8 cellular contexts compared by ENCODE assay signal in the genomic region with DNA sequence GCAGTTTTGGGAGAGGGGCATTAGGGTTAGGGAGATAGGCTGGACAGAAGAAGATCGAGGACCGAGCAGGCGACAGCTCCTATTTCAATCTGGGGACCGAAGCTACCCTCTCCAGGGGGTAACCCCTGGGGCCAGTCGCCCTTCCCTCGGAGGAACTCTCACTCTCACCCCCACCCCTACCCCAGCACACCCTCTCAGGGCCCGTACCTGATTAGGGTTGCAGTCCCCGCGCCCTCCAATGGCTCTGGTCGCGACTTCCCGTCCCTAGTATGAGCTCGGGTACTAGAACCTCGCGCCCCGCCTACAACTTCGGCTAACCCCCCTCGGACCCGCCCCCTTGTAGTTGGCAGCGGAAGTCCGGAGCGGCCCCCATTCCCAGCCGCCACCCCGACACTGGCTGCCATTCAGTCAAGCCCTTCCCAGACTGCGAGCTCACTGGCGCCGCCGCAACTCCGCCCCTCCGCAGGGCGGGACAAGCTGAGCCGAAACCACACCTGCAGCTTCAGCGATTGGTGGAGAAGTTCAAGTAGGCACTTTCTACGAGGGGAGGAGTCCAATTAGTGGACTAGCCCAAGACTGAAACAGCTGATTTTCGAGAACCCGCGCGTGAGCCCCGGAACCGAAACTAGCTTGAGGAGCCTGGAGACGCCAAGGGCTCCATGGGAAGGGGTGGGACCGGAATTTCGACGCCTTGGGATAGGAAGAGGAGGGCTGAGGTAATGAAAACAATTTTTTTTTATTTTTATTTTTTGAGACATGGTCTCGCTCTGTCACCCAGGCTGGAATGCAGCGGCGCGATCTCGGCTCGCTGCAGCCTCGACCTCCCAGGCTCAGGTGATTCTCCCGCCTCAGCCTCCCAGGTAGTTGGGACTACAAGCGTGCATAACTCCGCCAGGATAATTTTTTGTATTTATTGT. TPM values are rescaled to one million over a fixed set of nuclear protein-coding genes. Genes with fewer than 3 reads are reported as not detected.
DNase-seq lines count a peak whose midpoint lies in the region; ATAC-seq and TF ChIP-seq lines count a peak whose summit lies in the region.

TSS of gene STAT2 (minus strand) at position 257 of the 917 bp plus-strand sequence. CDS start 3,536 bp downstream, outside the sequence.

- H4K20me1 ChIP-seq in mammary epithelial cell (ENCODE audit: insufficient read depth, low read length), result no peaks in the 10 kb centered on the region

- WGBS in mammary epithelial cell (ENCODE audit: low coverage, missing lambda C conversion rate), result 0% methylated on average over 11 of the region's 54 CpGs

- H2AFZ ChIP-seq in mammary epithelial cell (ENCODE audit: low read depth, low read length), result peak within 1 kb of the TSS; percentile 71

- CTCF ChIA-PET in mammary epithelial cell (lab: Charles Lee; ENCODE audit: low non-redundant PET), result interaction anchor here (0.6 to 0.7 kb wide), 4 partner anchors 21 to 443 kb away, joined by 3 to 6 read pairs (median 4); partner anchors contain the start of gene IL23A

- H3K9me3 ChIP-seq in WERI-Rb-1 (ENCODE audit: severe bottlenecking), result no peaks in the 10 kb centered on the region
- H3K9me3 ChIP-seq in mammary epithelial cell (replicated peaks; ENCODE audit: insufficient read depth, low read length), result no peaks in the 10 kb centered on the region
- no peaks in the 10 kb centered on the region for H3K9me3 ChIP-seq in iPS-18c (ENCODE audit: control insufficient read depth, insufficient read depth, low read length)
- H3K9me3 ChIP-seq in skeletal muscle tissue (ENCODE audit: control insufficient read depth in 3 of 3, low read length in 3 of 3), result no peaks in the 10 kb centered on the region

- dilution Hi-C loops in mammary epithelial cell (cut with HindIII; ENCODE audit: low sequenced_read_pairs), result loop anchor here (5.0 kb wide), 2 partner anchors 43 to 47 kb away; partner anchors contain the start of gene CNPY2

- peak within 1 kb of the TSS; percentile 68 for H3K27ac ChIP-seq in WERI-Rb-1
- H3K27ac ChIP-seq in mammary epithelial cell (ENCODE audit: insufficient read depth, low read depth, low read length), result peak within 1 kb of the TSS; percentile 95
- peak within 1 kb of the TSS; percentile 90 for H3K27ac ChIP-seq in skeletal muscle tissue (ENCODE audit: low read depth, low read length)

- H3K9ac ChIP-seq in mammary epithelial cell (ENCODE audit: insufficient read depth, low read length), result peak within 1 kb of the TSS; percentile 97
- peak within 1 kb of the TSS; percentile 92 to 93 (median 93) for H3K9ac ChIP-seq in skeletal muscle tissue (ENCODE audit: low read depth in 1 of 3, low read length in 3 of 3)

- in situ Hi-C loops in ACHN (cut with HindIII; ENCODE audit: low pct_ligation_motif_present, low pct_unique_long_range_greater_than_20kb, low sequenced_read_pairs), result no loop called here
- in situ Hi-C loops in mammary epithelial cell (cut with MboI; ENCODE audit: low sequenced_read_pairs in 2 of 2), result loop anchor here in 1 of 2 donors (10.0 kb wide), 1 partner anchor 105 kb away; the partner anchor contains the start of gene SPRYD4

- H3K4me2 ChIP-seq in mammary epithelial cell (ENCODE audit: insufficient read depth, low read depth, low read length), result peak within 1 kb of the TSS; percentile 87

- H3K4me1 ChIP-seq in mammary epithelial cell (ENCODE audit: insufficient read depth, low read length) (peaks cover 12% of the 10 kb centered on the region), skeletal muscle tissue (ENCODE audit: control insufficient read depth in 3 of 3, insufficient read depth in 3 of 3, low read length in 3 of 3) (peaks cover 8 to 16% (median 11%) of the 10 kb centered on the region in 3 donors)

- H3K36me3 ChIP-seq in WERI-Rb-1 (peaks cover 8% of the 10 kb centered on the region; the same call in 1 of the 2 replicates), mammary epithelial cell (ENCODE audit: insufficient read depth, low read length) (peaks cover 2% of the 10 kb centered on the region), skeletal muscle tissue (ENCODE audit: control insufficient read depth in 3 of 3, insufficient read depth in 3 of 3, low read length in 3 of 3) (peaks cover 13 to 15% (median 13%) of the 10 kb centered on the region in 3 donors)

- H3K4me3 ChIP-seq in WERI-Rb-1 (ENCODE audit: low read depth, low read length) (peak within 1 kb of the TSS; percentile 66), mammary epithelial cell (replicated peaks in 1 of 3; ENCODE audit: insufficient read depth in 1 of 3, low read depth in 2 of 3, low read length in 3 of 3) (peak within 1 kb of the TSS; percentile 71 to 85 (median 83)), iPS-18c (ENCODE audit: insufficient read depth, low read depth, low read length) (peak within 1 kb of the TSS; percentile 73), skeletal muscle tissue (ENCODE audit: low read length in 3 of 3) (peak within 1 kb of the TSS; percentile 91 to 96 (median 95))

- TF ChIP-seq CTCF in WERI-Rb-1 (IDR thresholded peaks at IDR 0.05; ENCODE audit: low read depth, low read length) (no peak), mammary epithelial cell (conservative IDR thresholded peaks at IDR 0.05 in 1 of 2, IDR thresholded peaks at IDR 0.05 in 1 of 2; ENCODE audit: extremely low read depth in 1 of 2, insufficient read depth in 1 of 2, low read depth in 1 of 2, low read length in 2 of 2) (no peak)

- H3K79me2 ChIP-seq in mammary epithelial cell (ENCODE audit: insufficient read depth, low read length), result peaks cover 17% of the 10 kb centered on the region

- no TSS peak for BruUV-seq in mammary epithelial cell (replicated peaks; lab: Mats Ljungman, UMichigan)

- DNase-seq in ACHN, result peak; percentile 100
- DNase-seq in NCI-H2227 (lab: John Stamatoyannopoulos, UW; ENCODE audit: unreplicated experiment), result peak; percentile 98
- DNase-seq in WERI-Rb-1, result peak; percentile 99
- DNase-seq in mammary epithelial cell, result peak; percentile 100

- H3K27me3 ChIP-seq in WERI-Rb-1 (ENCODE audit: insufficient read depth, low read depth, severe bottlenecking) (no peaks in the 10 kb centered on the region), mammary epithelial cell (ENCODE audit: insufficient read depth, low read length) (no peaks in the 10 kb centered on the region), skeletal muscle tissue (ENCODE audit: control insufficient read depth in 3 of 3, insufficient read depth in 3 of 3, low read length in 3 of 3) (no peaks in the 10 kb centered on the region)

- intact Hi-C loops in mammary epithelial cell (cut with micrococcal nuclease), result loop anchor here (1.0 to 2.0 kb wide), 5 partner anchors 26 to 241 kb away; partner anchors contain the start of genes SPRYD4 and ZC3H10

- ATAC-seq in GM18873 (IDR thresholded peaks at IDR 0.05; ENCODE audit: low FRiP score, unreplicated experiment) (peak; percentile 95), HG03139 (IDR thresholded peaks at IDR 0.05; ENCODE audit: unreplicated experiment) (peak; percentile 90)

RNA-seq across cellular contexts. Expression of gene STAT2, which starts in this region (rescaled TPM):
- total RNA-seq in mammary epithelial cell (100 to 1,000 TPM in 1 of 2 donors, 10 to 100 TPM in 1; 93.1 to 231 TPM), skeletal muscle tissue (85.6 TPM)
- 32.4 TPM for polyA plus RNA-seq in mammary epithelial cell
- polyA minus RNA-seq in mammary epithelial cell, result 50.0 TPM

Comparison
In these comparisons a context has a peak if more than half of its experiments do, and no peak if none do; other contexts are left out.
1. Peak in every context shown above with its lines: DNase-seq, ATAC-seq, H3K4me3 ChIP-seq and H3K27ac ChIP-seq.